8 cellular contexts compared by ENCODE assay signal in genomic region chr20:35617397-35618031, GRCh38. TPM values are rescaled to one million over a fixed set of nuclear protein-coding genes. Genes with fewer than 3 reads are reported as not detected.
DNase-seq lines count a peak whose midpoint lies in the region; ATAC-seq and TF ChIP-seq lines count a peak whose summit lies in the region.

No MANE protein-coding gene starts in this region.

- H3K4me1 ChIP-seq in CD4-positive, CD25-positive, alpha-beta regulatory T cell (ENCODE audit: control insufficient read depth, insufficient read depth, low read length, poor library complexity, severe bottlenecking): peaks cover 42% of the 10 kb centered on the region
- H3K4me1 ChIP-seq in H9 (ENCODE audit: insufficient read depth, low read length): no peaks in the 10 kb centered on the region

- H3K4me1 Mint-ChIP-seq in CD4-positive, CD25-positive, alpha-beta regulatory T cell: peaks cover 3 to 41% (median 19%) of the 10 kb centered on the region in 4 donors
- H3K4me1 Mint-ChIP-seq in H9 (peaks cover 21 to 28% of the 10 kb centered on the region in 2 experiments), osteocyte (ENCODE audit: unreplicated experiment) (peaks cover 34% of the 10 kb centered on the region)

- H3K27ac ChIP-seq in CD4-positive, CD25-positive, alpha-beta regulatory T cell (ENCODE audit: insufficient read depth, low read length, poor library complexity, severe bottlenecking): no peak overlapping the region
- H3K27ac ChIP-seq in H9 (ENCODE audit: insufficient read length, low read depth, low read length): no peak overlapping the region

- H2AK5ac ChIP-seq in H9 (ENCODE audit: insufficient read length, low read length): no peak overlapping the region

- no peak overlapping the region for H4K5ac ChIP-seq in H9 (ENCODE audit: insufficient read length, low read depth, low read length)

- H2BK5ac ChIP-seq in H9 (ENCODE audit: insufficient read length, low read length): no peak overlapping the region

- DNase-seq in CD4-positive, CD25-positive, alpha-beta regulatory T cell: peak; percentile 23 to 56 (median 40)
- DNase-seq in H9: peak; percentile 80
- DNase-seq in NCI-H748 treated with DMSO at 0.1 percent for 48 hours (lab: John Stamatoyannopoulos, UW): peak; percentile 52
- peak; percentile 10 for DNase-seq in activated effector memory CD4-positive, alpha-beta T cell treated with Interleukin-2 at 50 U/mL for 16 hours
- DNase-seq in germinal center (ENCODE audit: low spot score): peak; percentile 77
- DNase-seq in osteocyte (ENCODE audit: extremely low spot score, unreplicated experiment): no peak
- no peak for DNase-seq in NCI-H226

- H3K27me3 ChIP-seq in CD4-positive, CD25-positive, alpha-beta regulatory T cell (ENCODE audit: control insufficient read depth, insufficient read depth, low read length): no peaks in the 10 kb centered on the region
- H3K27me3 ChIP-seq in H9 (ENCODE audit: insufficient read depth, low read length): no peaks in the 10 kb centered on the region; the same call in 1 of the 2 replicates

- no peak overlapping the region for H2BK15ac ChIP-seq in H9 (ENCODE audit: low read depth, low read length)

- no peak overlapping the region for H3K4ac ChIP-seq in H9 (ENCODE audit: low read depth, low read length)

- no peak overlapping the region for H3K23ac ChIP-seq in H9 (ENCODE audit: insufficient read length, low read depth, low read length)

- no peaks in the 10 kb centered on the region for H3K36me3 ChIP-seq in CD4-positive, CD25-positive, alpha-beta regulatory T cell (ENCODE audit: control insufficient read depth, insufficient read depth, low read length)

- no peak overlapping the region for H4K8ac ChIP-seq in H9 (replicated peaks; ENCODE audit: insufficient read length, low read depth, low read length)

- no peaks in the 10 kb centered on the region for H3K27me3 Mint-ChIP-seq in CD4-positive, CD25-positive, alpha-beta regulatory T cell
- peaks cover 29% of the 10 kb centered on the region for H3K27me3 Mint-ChIP-seq in H9 (ENCODE audit: low read depth)
- no peaks in the 10 kb centered on the region for H3K27me3 Mint-ChIP-seq in osteocyte (ENCODE audit: unreplicated experiment)

- H4K91ac ChIP-seq in H9 (ENCODE audit: insufficient read length, low read depth, low read length): no peak overlapping the region

- H3K4me3 ChIP-seq in CD4-positive, CD25-positive, alpha-beta regulatory T cell (ENCODE audit: low read depth, low read length): peak overlapping the region; percentile 7

- H3K27ac Mint-ChIP-seq in CD4-positive, CD25-positive, alpha-beta regulatory T cell: peak overlapping the region; percentile 83 to 98 (median 91)
- peak overlapping the region in 2 of 3 experiments; percentile 32 to 40; a peak in 1 of 7 replicates for H3K27ac Mint-ChIP-seq in H9
- H3K27ac Mint-ChIP-seq in osteocyte (ENCODE audit: unreplicated experiment): peak overlapping the region; percentile 60

- H3T11ph ChIP-seq in H9 (ENCODE audit: low read length): no peak overlapping the region

- no peaks in the 10 kb centered on the region for H3K79me2 ChIP-seq in H9 (ENCODE audit: insufficient read depth, low read length)

- peaks cover 3% of the 10 kb centered on the region for H3K36me3 Mint-ChIP-seq in CD4-positive, CD25-positive, alpha-beta regulatory T cell
- no peaks in the 10 kb centered on the region for H3K36me3 Mint-ChIP-seq in H9 (ENCODE audit: insufficient read depth in 1 of 3, low read depth in 3 of 3)
- peaks cover 3% of the 10 kb centered on the region for H3K36me3 Mint-ChIP-seq in osteocyte (ENCODE audit: unreplicated experiment)

- H3K4me3 Mint-ChIP-seq in CD4-positive, CD25-positive, alpha-beta regulatory T cell: peak overlapping the region; percentile 87 to 97 (median 90)
- H3K4me3 Mint-ChIP-seq in H9 (peak overlapping the region; percentile 81 to 96), osteocyte (ENCODE audit: unreplicated experiment) (peak overlapping the region; percentile 60)

- no peaks in the 10 kb centered on the region for H3K9me3 Mint-ChIP-seq in CD4-positive, CD25-positive, alpha-beta regulatory T cell
- H3K9me3 Mint-ChIP-seq in H9 (no peaks in the 10 kb centered on the region), osteocyte (ENCODE audit: unreplicated experiment) (no peaks in the 10 kb centered on the region)

- TF ChIP-seq CTCF in H9 (conservative IDR thresholded peaks at IDR 0.05) (peak; percentile 59), osteocyte (IDR thresholded peaks at IDR 0.05) (peak; percentile 21)

- no peak for ATAC-seq in CD4-positive, CD25-positive, alpha-beta regulatory T cell (ENCODE audit: low read depth in 2 of 2)
- no peak for ATAC-seq in HG03457 (IDR thresholded peaks at IDR 0.05; ENCODE audit: unreplicated experiment)

- no peak overlapping the region for H2BK120ac ChIP-seq in H9 (ENCODE audit: low read depth, low read length, poor library complexity, severe bottlenecking)

- no peaks in the 10 kb centered on the region for H4K20me1 ChIP-seq in H9 (ENCODE audit: control insufficient read depth, insufficient read depth, insufficient read length)

- H3K18ac ChIP-seq in H9 (ENCODE audit: insufficient read length, low read depth, low read length): no peak overlapping the region

- WGBS in H9 (ENCODE audit: extremely low coverage, insufficient read length, low lambda C conversion rate): no CpG with 5 or more reads among the region's 19 CpGs

- peak overlapping the region; percentile 33 for H3K9ac ChIP-seq in H9 (ENCODE audit: extremely low read depth, insufficient read length, low read length)

- peaks cover 18% of the 10 kb centered on the region for H3K23me2 ChIP-seq in H9 (ENCODE audit: insufficient read length, low read depth, low read length, poor library complexity, severe bottlenecking)

- no peaks in the 10 kb centered on the region for H3K79me1 ChIP-seq in H9 (ENCODE audit: insufficient read depth, low read depth, low read length, poor library complexity, severe bottlenecking)

- no peak overlapping the region for H3K14ac ChIP-seq in H9 (ENCODE audit: insufficient read depth, low read length)

- no peak overlapping the region for H2AFZ ChIP-seq in H9 (ENCODE audit: low read length)

- no peak overlapping the region for H2BK12ac ChIP-seq in H9 (ENCODE audit: insufficient read length, low read depth, low read length)

- no peak overlapping the region for H2BK20ac ChIP-seq in H9 (ENCODE audit: low read depth, low read length, poor library complexity, severe bottlenecking)

- H3K9me3 ChIP-seq in CD4-positive, CD25-positive, alpha-beta regulatory T cell (ENCODE audit: control insufficient read depth in 2 of 2, low read length in 2 of 2): no peaks in the 10 kb centered on the region
- no peaks in the 10 kb centered on the region for H3K9me3 ChIP-seq in H9 (ENCODE audit: control insufficient read depth, low read depth, low read length)

- H3K4me2 ChIP-seq in H9 (ENCODE audit: insufficient read depth, insufficient read length, low read length): peak overlapping the region; percentile 77

- H3K56ac ChIP-seq in H9 (ENCODE audit: insufficient read length, low read depth, low read length): no peak overlapping the region

RNA-seq across cellular contexts. Expression of gene SPAG4, which starts 1.9 kb away (rescaled TPM):
- total RNA-seq in CD4-positive, CD25-positive, alpha-beta regulatory T cell: 21.8 TPM
- polyA plus RNA-seq in CD4-positive, CD25-positive, alpha-beta regulatory T cell: 1 to 10 TPM in 1 of 4 donors, under 1 TPM in 3; 0.11 to 1.2 (median 0.34) TPM
- total RNA-seq in H9 (2021): 4.9 and 5.3 TPM in 2 replicates
- 1.8 and 1.9 TPM in 2 replicates for total RNA-seq in osteocyte

RNA-seq across cellular contexts. Expression of gene CPNE1, which starts 47.2 kb away (rescaled TPM):
- total RNA-seq in CD4-positive, CD25-positive, alpha-beta regulatory T cell: 246 TPM
- polyA plus RNA-seq in CD4-positive, CD25-positive, alpha-beta regulatory T cell: 100 to 1,000 TPM; 175 to 398 (median 338) TPM
- total RNA-seq in H9 (2021): 152 and 155 TPM in 2 replicates
- 164 and 180 TPM in 2 replicates for total RNA-seq in osteocyte

RNA-seq across cellular contexts. Expression of gene RBM12, which starts 47.2 kb away (rescaled TPM):
- total RNA-seq in CD4-positive, CD25-positive, alpha-beta regulatory T cell: 128 TPM
- polyA plus RNA-seq in CD4-positive, CD25-positive, alpha-beta regulatory T cell: 10 to 100 TPM; 46.6 to 58.0 (median 53.3) TPM
- total RNA-seq in H9 (2021) (260 TPM in 2 replicates), osteocyte (85.5 and 97.3 TPM in 2 replicates)

Comparison
In these comparisons a context has a peak if more than half of its experiments do, and no peak if none do; other contexts are left out.
1. DNase-seq: peak in CD4-positive, CD25-positive, alpha-beta regulatory T cell (3 of 3), H9 (single experiment), NCI-H748 treated with DMSO at 0.1 percent for 48 hours (single experiment), activated effector memory CD4-positive, alpha-beta T cell treated with Interleukin-2 at 50 U/mL for 16 hours (single experiment) and germinal center (single experiment); none in osteocyte (single experiment) and NCI-H226 (single experiment).
2. H3K27ac Mint-ChIP-seq: peak in every context shown above with its lines; median percentile 91 in CD4-positive, CD25-positive, alpha-beta regulatory T cell; 60 in osteocyte; 36 in H9.
3. Peak in every context shown above with its lines, with median percentiles within 50 percentile points of each other: H3K4me3 Mint-ChIP-seq.